12 cellular contexts compared by ENCODE assay signal in genomic region chr3:59406943-59407342, GRCh38.
DNase-seq lines count a peak whose midpoint lies in the region; ATAC-seq, FAIRE-seq and TF ChIP-seq lines count a peak whose summit lies in the region.
"Had no signal": no experiment of that assay in that cellular context is flagged by ENCODE, and none has a peak within 500 bp of the region (broad histone marks: within the 10 kb centered on the region; RNA-seq: fewer than 3 reads in every experiment).

No MANE protein-coding gene starts in this region.

- CTCF ChIA-PET in HepG2 (lab: Yijun Ruan, JAX; ENCODE audit: low intra/inter-chr PET ratio, low total read pairs) = no interaction called here

- no peaks in the 10 kb centered on the region for H3K9me3 Mint-ChIP-seq in central memory CD8-positive, alpha-beta T cell

- intact Hi-C loops in HepG2 (cut with micrococcal nuclease; ENCODE audit: unreplicated experiment) = no loop called here

- in situ Hi-C loops in HepG2 (cut with HindIII; ENCODE audit: extremely low pct_ligation_motif_present, low pct_unique_long_range_greater_than_20kb) = no loop called here

- 0% methylated on average over 2 of the region's 2 CpGs for WGBS in HepG2 (ENCODE audit: low lambda C conversion rate)
- WGBS in hepatocyte (ENCODE audit: low lambda C conversion rate, missing lambda C conversion rate) = 87% methylated on average over 2 of the region's 2 CpGs

- no peak overlapping the region for H3K9ac ChIP-seq in HepG2 (ENCODE audit: insufficient read depth, low read depth, low read length)

- H3K4me3 ChIP-seq in HepG2 (replicated peaks in 1 of 3; ENCODE audit: insufficient read depth in 1 of 3, low read depth in 2 of 3, low read length in 3 of 3) (no peak overlapping the region), hepatocyte (no peak overlapping the region)

- H3K27me3 Mint-ChIP-seq in central memory CD8-positive, alpha-beta T cell = no peaks in the 10 kb centered on the region
- H3K27me3 Mint-ChIP-seq: brain had no signal

- TF ChIP-seq EP300 in HepG2 (IDR thresholded peaks at IDR 0.05; ENCODE audit: low read depth in 2 of 2, low read length in 2 of 2) = no peak
- TF ChIP-seq EP300 in HepG2 (CRISPR knock-in tag; IDR thresholded peaks at IDR 0.05; ENCODE audit: borderline replicate concordance) = no peak

- peaks cover 2% of the 10 kb centered on the region for H3K36me3 Mint-ChIP-seq in central memory CD8-positive, alpha-beta T cell (ENCODE audit: insufficient read depth)
- H3K36me3 Mint-ChIP-seq: brain had no signal

- TF ChIP-seq CTCF in HepG2 (CRISPR knock-in tag; IDR thresholded peaks at IDR 0.05) = no peak
- TF ChIP-seq CTCF in hepatocyte (IDR thresholded peaks at IDR 0.05; ENCODE audit: poor library complexity) = no peak

- H3K36me3 ChIP-seq in HepG2 (replicated peaks in 1 of 2; ENCODE audit: control insufficient read depth in 1 of 2, insufficient read depth in 2 of 2, low read length in 2 of 2) (no peaks in the 10 kb centered on the region), hepatocyte (replicated peaks; ENCODE audit: insufficient read depth, low read depth) (no peaks in the 10 kb centered on the region)

- no TSS peak for BruUV-seq in HepG2 (replicated peaks; lab: Mats Ljungman, UMichigan)

- no peak for TF ChIP-seq POLR2A in HepG2 (IDR thresholded peaks at IDR 0.05; ENCODE audit: insufficient read depth in 1 of 2, low read depth in 2 of 2, low read length in 2 of 2)

- H3K27me3 ChIP-seq in HepG2 (ENCODE audit: control insufficient read depth in 1 of 2, insufficient read depth in 2 of 2, low read length in 2 of 2) (no peaks in the 10 kb centered on the region), hepatocyte (peaks cover 3% of the 10 kb centered on the region)

- ATAC-seq in GM18909 (IDR thresholded peaks at IDR 0.05; ENCODE audit: poor library complexity, unreplicated experiment) = peak; percentile 86
- ATAC-seq in GM21526 (IDR thresholded peaks at IDR 0.05; ENCODE audit: low FRiP score, unreplicated experiment) = peak; percentile 92
- ATAC-seq in HG03135 (IDR thresholded peaks at IDR 0.05; ENCODE audit: unreplicated experiment) = peak; percentile 62
- ATAC-seq in central memory CD8-positive, alpha-beta T cell (replicated peaks; ENCODE audit: extremely low read depth, poor library complexity, severe bottlenecking) = no peak
- no peak for ATAC-seq in HepG2

- POLR2A ChIA-PET in HepG2 (lab: Yijun Ruan, JAX) = no interaction called here

- no peaks in the 10 kb centered on the region for H3K9me2 ChIP-seq in hepatocyte (replicated peaks; ENCODE audit: insufficient read depth)

- no peak for FAIRE-seq in HepG2 (lab: Jason Lieb, UNC)

- no peak overlapping the region for H2AFZ ChIP-seq in HepG2 (ENCODE audit: low read length)
- no peak overlapping the region for H2AFZ ChIP-seq in hepatocyte

- H4K20me1 ChIP-seq in HepG2 (ENCODE audit: insufficient read depth, low read length) (no peaks in the 10 kb centered on the region), hepatocyte (ENCODE audit: insufficient read depth, poor library complexity, severe bottlenecking) (no peaks in the 10 kb centered on the region)

- peak overlapping the region; percentile 20 for H3K27ac Mint-ChIP-seq in central memory CD8-positive, alpha-beta T cell (ENCODE audit: low read depth)

- H3K4me1 ChIP-seq in HepG2 (ENCODE audit: insufficient read depth, low read length) (no peaks in the 10 kb centered on the region), hepatocyte (ENCODE audit: insufficient read depth) (peaks cover 19% of the 10 kb centered on the region)

- H3K4me1 Mint-ChIP-seq in central memory CD8-positive, alpha-beta T cell = peaks cover 10% of the 10 kb centered on the region

- H3K79me2 ChIP-seq in HepG2 (ENCODE audit: insufficient read depth, low read length) (no peaks in the 10 kb centered on the region), hepatocyte (no peaks in the 10 kb centered on the region)

- H3K4me3 Mint-ChIP-seq in central memory CD8-positive, alpha-beta T cell = no peak overlapping the region
- H3K4me3 Mint-ChIP-seq: brain had no signal

- no peak overlapping the region for H3K27ac ChIP-seq in HepG2 (ENCODE audit: extremely low read length, insufficient read depth, low read length)
- no peak overlapping the region for H3K27ac ChIP-seq in hepatocyte

- TF ChIP-seq RAD21 in HepG2 (CRISPR knock-in tag; IDR thresholded peaks at IDR 0.05) = no peak

- no peak for DNase-seq in central memory CD8-positive, alpha-beta T cell (ENCODE audit: low spot score in 2 of 2)
- no peak for DNase-seq in HepG2 (ENCODE audit: low spot score)
- no peak for DNase-seq in HT-29 (ENCODE audit: low spot score)
- no peak for DNase-seq in hepatocyte (ENCODE audit: low spot score)
- DNase-seq: left colon, NCI-H1694, retina, SHP77 had no signal

- no peak overlapping the region for H3K4me2 ChIP-seq in HepG2 (ENCODE audit: low read depth, low read length)
- no peak overlapping the region for H3K4me2 ChIP-seq in hepatocyte

- H3K9me3 ChIP-seq in HepG2 (ENCODE audit: low read length) (no peaks in the 10 kb centered on the region), hepatocyte (ENCODE audit: low read depth) (no peaks in the 10 kb centered on the region)

TF ChIP-seq in HepG2, 621 proteins besides CTCF, POLR2A, EP300 and RAD21:
- TF ChIP-seq HIC2 (CRISPR knock-in tag; IDR thresholded peaks at IDR 0.05; ENCODE audit: low read depth) = no peak
- TF ChIP-seq SOX5 (CRISPR knock-in tag; IDR thresholded peaks at IDR 0.05; ENCODE audit: borderline replicate concordance) = no peak
- no peak for TF ChIP-seq KAT7 (CRISPR knock-in tag; IDR thresholded peaks at IDR 0.05; ENCODE audit: borderline replicate concordance)
- no peak for TF ChIP-seq MXD3 (CRISPR knock-in tag; IDR thresholded peaks at IDR 0.05)
- no peak for TF ChIP-seq TFDP2 (CRISPR knock-in tag; IDR thresholded peaks at IDR 0.05)
- TF ChIP-seq NRL (CRISPR knock-in tag; IDR thresholded peaks at IDR 0.05; ENCODE audit: borderline replicate concordance) = no peak
- no peak for TF ChIP-seq TBX3 (IDR thresholded peaks at IDR 0.05; ENCODE audit: borderline replicate concordance)
- no peak for TF ChIP-seq ZNF639 (CRISPR knock-in tag; conservative IDR thresholded peaks at IDR 0.05)
- TF ChIP-seq HOXA7 (CRISPR knock-in tag; IDR thresholded peaks at IDR 0.05) = no peak
- TF ChIP-seq PHB2 (IDR thresholded peaks at IDR 0.05; ENCODE audit: partially characterized antibody) = no peak
- TF ChIP-seq HNRNPL (IDR thresholded peaks at IDR 0.05; ENCODE audit: low read depth, low read length) = no peak
- TF ChIP-seq SMARCC2 (IDR thresholded peaks at IDR 0.05) = no peak

Comparison
In these comparisons a context has a peak if more than half of its experiments do, and no peak if none do; other contexts are left out.
1. ATAC-seq: peak in GM18909 (single experiment), GM21526 (single experiment) and HG03135 (single experiment); none in central memory CD8-positive, alpha-beta T cell (single experiment) and HepG2 (single experiment).